11 cellular contexts compared by ENCODE assay signal in genomic region chr1:225691861-225692516, GRCh38.
DNase-seq lines count a peak whose midpoint lies in the region; ATAC-seq lines count a peak whose summit lies in the region.
"Had no signal": no experiment of that assay in that cellular context is flagged by ENCODE, and none has a peak within 500 bp of the region (broad histone marks: within the 10 kb centered on the region; RNA-seq: fewer than 3 reads in every experiment).

No MANE protein-coding gene starts in this region.

- DNase-seq in GM03348 (ENCODE audit: low spot score) (peak; percentile 78), adipocyte (ENCODE audit: low read depth) (peak; percentile 52), foreskin melanocyte (peak; percentile 46), stromal cell of bone marrow (ENCODE audit: low read depth) (peak; percentile 85), medulla oblongata (ENCODE audit: extremely low spot score) (no peak), SIG-M5 treated with dmso at 0.1 percent for 504 hours (lab: John Stamatoyannopoulos, UW; ENCODE audit: unreplicated experiment) (no peak)
- DNase-seq: activated CD4-positive, alpha-beta T cell treated with anti-CD3 and anti-CD28 coated beads, Interleukin-2, amount 50 U/mL, for 1 hour; T-helper 17 cell had no signal

- no peaks in the 10 kb centered on the region for H3K36me3 ChIP-seq in adipocyte (ENCODE audit: control insufficient read depth, insufficient read depth, low read length, severe bottlenecking)

- H3K9me3 ChIP-seq in adipocyte (ENCODE audit: control insufficient read depth, low read length) = no peaks in the 10 kb centered on the region

- H3K27me3 ChIP-seq in adipocyte (replicated peaks; ENCODE audit: control insufficient read depth, insufficient read depth, low read length) = no peaks in the 10 kb centered on the region

- peak overlapping the region; percentile 48 for H3K9ac ChIP-seq in adipocyte (ENCODE audit: low read length)

- peak overlapping the region; percentile 10 for H3K4me3 ChIP-seq in adipocyte (ENCODE audit: low read length)

- no peak for ATAC-seq in HG03354 (IDR thresholded peaks at IDR 0.05; ENCODE audit: poor library complexity, severe bottlenecking, unreplicated experiment)
- ATAC-seq: foreskin keratinocyte, HCT116, T-helper 17 cell had no signal

- peaks cover 32% of the 10 kb centered on the region for H3K4me1 ChIP-seq in adipocyte (ENCODE audit: control insufficient read depth, insufficient read depth, low read length)
- H3K4me1 ChIP-seq: foreskin keratinocyte had no signal

Comparison
In these comparisons a context has a peak if more than half of its experiments do, and no peak if none do; other contexts are left out.
1. DNase-seq: peak in GM03348 (single experiment), adipocyte (single experiment), foreskin melanocyte (single experiment) and stromal cell of bone marrow (single experiment); none in medulla oblongata (single experiment) and SIG-M5 treated with dmso at 0.1 percent for 504 hours (single experiment).